8 cellular contexts compared by ENCODE assay signal in the genomic region with DNA sequence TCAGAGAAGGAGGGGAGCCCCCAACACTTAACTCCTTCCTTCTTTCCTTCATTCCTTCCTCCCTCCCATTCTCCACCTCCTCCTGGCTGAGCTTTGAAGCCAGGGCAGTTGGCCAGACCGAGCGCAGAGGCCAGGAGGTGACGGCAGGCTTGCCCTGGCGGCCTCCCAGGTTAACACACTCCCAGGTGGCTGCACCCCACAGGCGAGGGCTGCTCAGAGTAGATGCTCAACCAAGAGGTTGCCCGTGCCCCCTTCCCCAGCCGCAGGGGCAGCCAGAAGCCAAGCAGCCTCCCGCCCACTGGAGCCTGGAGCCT. TPM values are rescaled to one million over a fixed set of nuclear protein-coding genes. Genes with fewer than 3 reads are reported as not detected.
DNase-seq lines count a peak whose midpoint lies in the region; ATAC-seq and TF ChIP-seq lines count a peak whose summit lies in the region.

No MANE protein-coding gene starts in this region.

- no peaks in the 10 kb centered on the region for H3K79me2 ChIP-seq in parathyroid adenoma

- H3K4me3 ChIP-seq in Peyer's patch (peak overlapping the region; percentile 35 to 54 (median 48)), esophagus muscularis mucosa (peak overlapping the region; percentile 37 to 60 (median 49)), parathyroid adenoma (ENCODE audit: low read depth, low read length) (no peak overlapping the region)

- TF ChIP-seq CTCF in Peyer's patch (IDR thresholded peaks at IDR 0.05) (no peak), esophagus muscularis mucosa (IDR thresholded peaks at IDR 0.05) (no peak), parathyroid adenoma (IDR thresholded peaks at IDR 0.05) (no peak)

- TF ChIP-seq POLR2A in Peyer's patch (IDR thresholded peaks at IDR 0.05) (no peak), esophagus muscularis mucosa (IDR thresholded peaks at IDR 0.05; ENCODE audit: low read depth) (no peak)

- peak; percentile 38 for DNase-seq in CMK (ENCODE audit: low read depth)
- peak in 1 of 3 donors; percentile 42 for DNase-seq in Peyer's patch
- no peak for DNase-seq in esophagus muscularis mucosa (ENCODE audit: extremely low spot score)
- DNase-seq in mesenteric fat pad (ENCODE audit: low spot score): no peak
- DNase-seq in UCSD-AML1 (lab: John Stamatoyannopoulos, UW; ENCODE audit: unreplicated experiment): no peak
- DNase-seq in NCI-H1694 treated with DMSO at 0.1 percent for 48 hours (lab: John Stamatoyannopoulos, UW): no peak

- no peak for TF ChIP-seq EP300 in esophagus muscularis mucosa (IDR thresholded peaks at IDR 0.05)

- H3K9ac ChIP-seq in parathyroid adenoma: no peak overlapping the region

- H3K4me1 ChIP-seq in Peyer's patch (peaks cover 5 to 27% (median 12%) of the 10 kb centered on the region in 4 donors), esophagus muscularis mucosa (peaks cover 34 to 52% (median 46%) of the 10 kb centered on the region in 4 donors), parathyroid adenoma (no peaks in the 10 kb centered on the region)

- peak overlapping the region; percentile 61 for H3K4me2 ChIP-seq in parathyroid adenoma (ENCODE audit: low read length)

- H3K27ac ChIP-seq in Peyer's patch: peak overlapping the region in 3 of 4 donors; percentile 48 to 82 (median 67)
- peak overlapping the region; percentile 42 to 83 (median 73) for H3K27ac ChIP-seq in esophagus muscularis mucosa (replicated peaks in 1 of 4)
- H3K27ac ChIP-seq in parathyroid adenoma: no peak overlapping the region

- intact Hi-C loops in esophagus muscularis mucosa (cut with DNase I): no loop called here

- H3K9me3 ChIP-seq in Peyer's patch: no peaks in the 10 kb centered on the region
- no peaks in the 10 kb centered on the region for H3K9me3 ChIP-seq in esophagus muscularis mucosa
- no peaks in the 10 kb centered on the region for H3K9me3 ChIP-seq in parathyroid adenoma (ENCODE audit: control insufficient read depth, low read length)

- peak overlapping the region; percentile 69 for H2AFZ ChIP-seq in parathyroid adenoma

- ATAC-seq in HG02763 (IDR thresholded peaks at IDR 0.05; ENCODE audit: unreplicated experiment): no peak

- 14% methylated on average over 7 of the region's 8 CpGs for WGBS in esophagus muscularis mucosa

- H3K27me3 ChIP-seq in Peyer's patch (no peaks in the 10 kb centered on the region), esophagus muscularis mucosa (no peaks in the 10 kb centered on the region), parathyroid adenoma (ENCODE audit: control insufficient read depth, insufficient read depth, low read length) (no peaks in the 10 kb centered on the region)

- H3K36me3 ChIP-seq in Peyer's patch (no peaks in the 10 kb centered on the region), esophagus muscularis mucosa (no peaks in the 10 kb centered on the region), parathyroid adenoma (ENCODE audit: control insufficient read depth, insufficient read depth, low read length) (no peaks in the 10 kb centered on the region)

RNA-seq across cellular contexts. Expression of a gene that starts 6.3 kb away (rescaled TPM):
- 10 to 100 TPM in 2 of 4 donors, 1 to 10 TPM in 2; 6.1 to 22.3 (median 11.1) TPM for total RNA-seq in Peyer's patch
- total RNA-seq in esophagus muscularis mucosa: 100 to 1,000 TPM; 153 to 349 (median 186) TPM
- 252 TPM for total RNA-seq in mesenteric fat pad

RNA-seq across cellular contexts. Expression of a gene that starts 37.4 kb away (rescaled TPM):
- total RNA-seq in Peyer's patch (1 to 10 TPM in 3 of 4 donors, not detected in 1; 4.1 to 6.4 (median 4.9) TPM), esophagus muscularis mucosa (1 to 10 TPM in 2 of 4 donors, under 1 TPM in 2; 0.83 to 2.3 (median 1.3) TPM), mesenteric fat pad (6.8 TPM)

Comparison
In these comparisons a context has a peak if more than half of its experiments do, and no peak if none do; other contexts are left out.
1. RNA of a gene that starts 6.3 kb away (total RNA-seq): 252 TPM in mesenteric fat pad (single experiment) and 153 to 349 TPM in esophagus muscularis mucosa; 6.1 to 22.3 TPM in Peyer's patch; every median in the first group is over 4 times any median in the second.